ENCODE assay signal across 17 cellular contexts in the genomic region with DNA sequence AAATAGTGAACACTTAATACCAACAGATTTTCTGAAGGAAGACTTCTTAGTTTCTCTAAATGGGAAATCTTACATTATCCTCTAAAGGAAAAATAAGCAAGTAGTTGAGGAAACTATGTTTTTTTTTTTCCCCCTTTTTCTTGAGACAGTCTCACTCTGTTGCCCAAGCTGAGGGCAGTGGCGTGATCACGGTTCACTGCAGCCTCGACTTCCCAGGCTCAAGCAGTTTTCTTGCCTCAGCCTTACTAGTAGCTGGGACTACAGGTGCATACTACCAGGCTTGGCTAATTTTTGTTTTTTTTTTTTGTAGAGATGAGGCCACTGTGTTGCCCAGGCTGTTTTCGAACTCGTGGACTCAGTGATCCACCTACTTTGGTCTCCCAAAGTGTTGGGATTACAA. TPM values are rescaled to one million over a fixed set of nuclear protein-coding genes. Genes with fewer than 3 reads are reported as not detected.
A peak's percentile ranks its signal among the peaks of the same experiment; 100 is the strongest.
DNase-seq lines count a peak whose midpoint lies in the region; ATAC-seq and TF ChIP-seq lines count a peak whose summit lies in the region.
"Had no signal": no experiment of that assay in that cellular context is flagged by ENCODE, and none has a peak within 500 bp of the region (broad histone marks: within the 10 kb centered on the region; RNA-seq: fewer than 3 reads in every experiment).

No MANE protein-coding gene starts in this region.

- TF ChIP-seq POLR2A in thyroid gland (IDR thresholded peaks at IDR 0.05), result no peak
- TF ChIP-seq POLR2A in vagina (IDR thresholded peaks at IDR 0.05), result no peak

- WGBS in thyroid gland, 2 donors, result 42 to 62% methylated on average over 5 of the region's 5 CpGs

- H3K4me1 Mint-ChIP-seq in activated T-cell treated with anti-CD3 and anti-CD28 coated beads, Interleukin-2, amount 50 U/mL, for 72 hours (ENCODE audit: low read depth), result peaks cover 66% of the 10 kb centered on the region

- DNase-seq in left ventricle myocardium inferior (no peak), left ventricle myocardium superior (no peak), thyroid gland (peak; percentile 54 to 63), vagina (ENCODE audit: extremely low spot score in 2 of 2) (no peak)
- no peak for DNase-seq in activated T-cell treated with anti-CD3 and anti-CD28 coated beads, Interleukin-2, amount 50 U/mL, for 72 hours
- DNase-seq: ACHN; CD8-positive, alpha-beta T cell; COR-L47; DMS153; DMS79 treated with DMSO at 0.1 percent for 48 hours; GDM1 had no signal

- H3K4me2 ChIP-seq in SU-DHL-6 (ENCODE audit: low read depth, low read length, poor library complexity, severe bottlenecking) (peak overlapping the region; percentile 61), parathyroid adenoma (ENCODE audit: low read length) (peak overlapping the region; percentile 18)

- H3K9me3 ChIP-seq in left ventricle myocardium inferior (replicated peaks) (no peaks in the 10 kb centered on the region), SU-DHL-6 (ENCODE audit: insufficient read depth, low read length) (no peaks in the 10 kb centered on the region), parathyroid adenoma (ENCODE audit: control insufficient read depth, low read length) (no peaks in the 10 kb centered on the region), thyroid gland (no peaks in the 10 kb centered on the region), vagina (no peaks in the 10 kb centered on the region)

- H3K27ac ChIP-seq in left ventricle myocardium inferior (replicated peaks) (peak overlapping the region; percentile 21), SU-DHL-6 (ENCODE audit: low read depth, low read length) (no peak overlapping the region), parathyroid adenoma (no peak overlapping the region), thyroid gland (peak overlapping the region; percentile 40 to 85 (median 65)), vagina (no peak overlapping the region)
- H3K27ac ChIP-seq: C4-2B, HL-60 had no signal

- H3F3A ChIP-seq in SU-DHL-6 (ENCODE audit: insufficient read depth), result no peaks in the 10 kb centered on the region

- H3K4me1 ChIP-seq in left ventricle myocardium inferior (peaks cover 76% of the 10 kb centered on the region), parathyroid adenoma (no peaks in the 10 kb centered on the region), thyroid gland (peaks cover 33 to 61% of the 10 kb centered on the region in 2 donors), vagina (peaks cover 24% of the 10 kb centered on the region)

- peaks cover 5% of the 10 kb centered on the region for H3K36me3 ChIP-seq in left ventricle myocardium inferior
- peaks cover 3% of the 10 kb centered on the region; the same call in 1 of the 2 replicates for H3K36me3 ChIP-seq in SU-DHL-6 (ENCODE audit: low read length)
- no peaks in the 10 kb centered on the region for H3K36me3 ChIP-seq in parathyroid adenoma (ENCODE audit: control insufficient read depth, insufficient read depth, low read length)
- H3K36me3 ChIP-seq in thyroid gland, result no peaks in the 10 kb centered on the region
- no peaks in the 10 kb centered on the region for H3K36me3 ChIP-seq in vagina

- H2AFZ ChIP-seq in SU-DHL-6 (ENCODE audit: low read depth, low read length, severe bottlenecking) (no peak overlapping the region), parathyroid adenoma (no peak overlapping the region)

- H3K27ac Mint-ChIP-seq in activated T-cell treated with anti-CD3 and anti-CD28 coated beads, Interleukin-2, amount 50 U/mL, for 72 hours, result no peak overlapping the region
- H3K27ac Mint-ChIP-seq: CD8-positive, alpha-beta T cell had no signal

- ATAC-seq in left ventricle myocardium superior (no peak), GM18868 (IDR thresholded peaks at IDR 0.05; ENCODE audit: unreplicated experiment) (no peak)
- no peak for ATAC-seq in activated T-cell treated with anti-CD3 and anti-CD28 coated beads, Interleukin-2, amount 50 U/mL, for 72 hours (replicated peaks in 1 of 2)
- ATAC-seq: CD8-positive, alpha-beta T cell; HCT116 had no signal

- intact Hi-C loops in left ventricle myocardium inferior (cut with micrococcal nuclease) (no loop called here), left ventricle myocardium superior (cut with micrococcal nuclease) (no loop called here), thyroid gland (cut with DNase I) (loop anchor here (10.0 kb wide), 1 partner anchor 194 kb away; a partner anchor contains a TSS), vagina (cut with DNase I) (loop anchor here (10.0 kb wide), 1 partner anchor 194 kb away; a partner anchor contains a TSS)

- H3K27me3 ChIP-seq in left ventricle myocardium inferior (ENCODE audit: low read depth) (no peaks in the 10 kb centered on the region), SU-DHL-6 (ENCODE audit: low read length) (no peaks in the 10 kb centered on the region), parathyroid adenoma (ENCODE audit: control insufficient read depth, insufficient read depth, low read length) (no peaks in the 10 kb centered on the region), thyroid gland (no peaks in the 10 kb centered on the region), vagina (no peaks in the 10 kb centered on the region)

- H3K36me3 Mint-ChIP-seq in activated T-cell treated with anti-CD3 and anti-CD28 coated beads, Interleukin-2, amount 50 U/mL, for 72 hours (ENCODE audit: insufficient read depth in 2 of 2), result peaks cover 8 to 10% of the 10 kb centered on the region in 2 donors

- H3K27me3 Mint-ChIP-seq in activated T-cell treated with anti-CD3 and anti-CD28 coated beads, Interleukin-2, amount 50 U/mL, for 72 hours (ENCODE audit: low read depth), result no peaks in the 10 kb centered on the region

- no peak overlapping the region for H3K4me3 ChIP-seq in left ventricle myocardium inferior
- no peak overlapping the region for H3K4me3 ChIP-seq in SU-DHL-6 (ENCODE audit: insufficient read depth, low read length, poor library complexity, severe bottlenecking)
- no peak overlapping the region for H3K4me3 ChIP-seq in parathyroid adenoma (ENCODE audit: low read depth, low read length)
- no peak overlapping the region for H3K4me3 ChIP-seq in thyroid gland (replicated peaks in 1 of 3)
- H3K4me3 ChIP-seq in vagina, result no peak overlapping the region

- H3K9me3 Mint-ChIP-seq in activated T-cell treated with anti-CD3 and anti-CD28 coated beads, Interleukin-2, amount 50 U/mL, for 72 hours, result no peaks in the 10 kb centered on the region
- H3K9me3 Mint-ChIP-seq: CD8-positive, alpha-beta T cell had no signal

- H4K20me1 ChIP-seq in SU-DHL-6 (ENCODE audit: low read depth, low read length), result no peaks in the 10 kb centered on the region; the same call in 1 of the 2 replicates

- H3K9me2 ChIP-seq in SU-DHL-6 (replicated peaks; ENCODE audit: insufficient read depth, low read length), result no peaks in the 10 kb centered on the region

- H3K79me2 ChIP-seq in SU-DHL-6 (ENCODE audit: insufficient read depth, low read length) (peaks cover 77% of the 10 kb centered on the region), parathyroid adenoma (peaks cover 26% of the 10 kb centered on the region)

- H3K9ac ChIP-seq in SU-DHL-6 (ENCODE audit: low read length), result no peak overlapping the region
- H3K9ac ChIP-seq in parathyroid adenoma, result no peak overlapping the region

- H3K4me3 Mint-ChIP-seq in activated T-cell treated with anti-CD3 and anti-CD28 coated beads, Interleukin-2, amount 50 U/mL, for 72 hours, result no peak overlapping the region

- no peak for TF ChIP-seq CTCF in left ventricle myocardium inferior (IDR thresholded peaks at IDR 0.05; ENCODE audit: borderline replicate concordance)
- no peak for TF ChIP-seq CTCF in SU-DHL-6 (IDR thresholded peaks at IDR 0.05; ENCODE audit: insufficient read depth, low read length, poor library complexity, severe bottlenecking)
- no peak for TF ChIP-seq CTCF in parathyroid adenoma (IDR thresholded peaks at IDR 0.05)
- TF ChIP-seq CTCF in thyroid gland (IDR thresholded peaks at IDR 0.05), result no peak
- no peak for TF ChIP-seq CTCF in vagina (IDR thresholded peaks at IDR 0.05)

RNA-seq across cellular contexts. Expression of a gene that starts 3.9 kb away (rescaled TPM):
- total RNA-seq in left ventricle myocardium inferior (47.6 TPM), left ventricle myocardium superior (52.7 TPM), thyroid gland (10 to 100 TPM; 43.2 to 78.3 (median 47.0) TPM), vagina (19.9 TPM)
- 10 to 100 TPM; 61.1 to 69.8 TPM for total RNA-seq in activated T-cell treated with anti-CD3 and anti-CD28 coated beads, Interleukin-2, amount 50 U/mL, for 72 hours

Comparison
In these comparisons a context has a peak if more than half of its experiments do, and no peak if none do; other contexts are left out.
1. DNase-seq: peak in thyroid gland (2 of 2); none in left ventricle myocardium inferior (single experiment), left ventricle myocardium superior (single experiment), activated T-cell treated with anti-CD3 and anti-CD28 coated beads, Interleukin-2, amount 50 U/mL, for 72 hours (0 of 2) and vagina (0 of 2).
2. H3K27ac ChIP-seq: peak in left ventricle myocardium inferior (single experiment) and thyroid gland (3 of 3); none in SU-DHL-6 (single experiment), parathyroid adenoma (single experiment) and vagina (single experiment).
3. intact Hi-C loops: an anchor here in thyroid gland (10.0 kb wide) and vagina (10.0 kb wide); none called in left ventricle myocardium inferior and left ventricle myocardium superior.